1 cellular context compared by ENCODE assay signal in the genomic region with DNA sequence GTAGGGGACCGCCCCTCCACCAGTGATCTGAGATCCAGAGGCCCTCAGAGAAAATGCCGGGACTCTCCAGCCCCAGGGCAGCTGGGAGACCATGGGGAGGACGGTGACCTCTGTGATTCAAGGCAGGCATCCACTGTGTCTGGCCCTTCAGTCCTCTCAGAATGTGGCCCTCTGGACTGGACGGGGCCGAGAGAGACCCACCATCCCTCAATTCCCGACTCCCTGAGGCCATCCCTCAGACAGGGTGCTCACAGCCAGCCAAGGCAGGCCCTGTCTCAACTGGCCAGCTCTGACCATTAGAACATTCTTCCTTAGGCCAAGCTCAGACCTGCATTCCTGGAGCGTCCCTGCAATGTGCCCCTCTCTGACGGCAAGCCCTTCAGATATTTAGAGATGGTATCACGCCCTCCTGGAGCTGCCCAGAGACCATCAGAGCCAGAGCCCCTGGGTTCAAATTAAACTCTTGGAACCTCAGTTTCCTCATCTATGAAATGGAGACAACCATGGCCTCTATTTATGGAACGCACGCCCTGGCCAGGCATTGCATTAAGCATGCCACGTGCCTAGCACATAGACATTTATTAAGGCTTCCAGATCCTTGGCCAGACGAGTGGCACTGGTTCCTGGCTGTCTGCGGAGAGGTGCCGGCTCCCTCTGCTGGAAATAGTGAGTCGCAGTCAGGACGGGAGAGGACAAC.
TF ChIP-seq lines count a peak whose summit lies in the region.

No MANE protein-coding gene starts in this region.

TF ChIP-seq in K562, 482 proteins besides CTCF, POLR2A, EP300 and RAD21 (continued from another document and continues in another):
- TF ChIP-seq, protein P1, sequence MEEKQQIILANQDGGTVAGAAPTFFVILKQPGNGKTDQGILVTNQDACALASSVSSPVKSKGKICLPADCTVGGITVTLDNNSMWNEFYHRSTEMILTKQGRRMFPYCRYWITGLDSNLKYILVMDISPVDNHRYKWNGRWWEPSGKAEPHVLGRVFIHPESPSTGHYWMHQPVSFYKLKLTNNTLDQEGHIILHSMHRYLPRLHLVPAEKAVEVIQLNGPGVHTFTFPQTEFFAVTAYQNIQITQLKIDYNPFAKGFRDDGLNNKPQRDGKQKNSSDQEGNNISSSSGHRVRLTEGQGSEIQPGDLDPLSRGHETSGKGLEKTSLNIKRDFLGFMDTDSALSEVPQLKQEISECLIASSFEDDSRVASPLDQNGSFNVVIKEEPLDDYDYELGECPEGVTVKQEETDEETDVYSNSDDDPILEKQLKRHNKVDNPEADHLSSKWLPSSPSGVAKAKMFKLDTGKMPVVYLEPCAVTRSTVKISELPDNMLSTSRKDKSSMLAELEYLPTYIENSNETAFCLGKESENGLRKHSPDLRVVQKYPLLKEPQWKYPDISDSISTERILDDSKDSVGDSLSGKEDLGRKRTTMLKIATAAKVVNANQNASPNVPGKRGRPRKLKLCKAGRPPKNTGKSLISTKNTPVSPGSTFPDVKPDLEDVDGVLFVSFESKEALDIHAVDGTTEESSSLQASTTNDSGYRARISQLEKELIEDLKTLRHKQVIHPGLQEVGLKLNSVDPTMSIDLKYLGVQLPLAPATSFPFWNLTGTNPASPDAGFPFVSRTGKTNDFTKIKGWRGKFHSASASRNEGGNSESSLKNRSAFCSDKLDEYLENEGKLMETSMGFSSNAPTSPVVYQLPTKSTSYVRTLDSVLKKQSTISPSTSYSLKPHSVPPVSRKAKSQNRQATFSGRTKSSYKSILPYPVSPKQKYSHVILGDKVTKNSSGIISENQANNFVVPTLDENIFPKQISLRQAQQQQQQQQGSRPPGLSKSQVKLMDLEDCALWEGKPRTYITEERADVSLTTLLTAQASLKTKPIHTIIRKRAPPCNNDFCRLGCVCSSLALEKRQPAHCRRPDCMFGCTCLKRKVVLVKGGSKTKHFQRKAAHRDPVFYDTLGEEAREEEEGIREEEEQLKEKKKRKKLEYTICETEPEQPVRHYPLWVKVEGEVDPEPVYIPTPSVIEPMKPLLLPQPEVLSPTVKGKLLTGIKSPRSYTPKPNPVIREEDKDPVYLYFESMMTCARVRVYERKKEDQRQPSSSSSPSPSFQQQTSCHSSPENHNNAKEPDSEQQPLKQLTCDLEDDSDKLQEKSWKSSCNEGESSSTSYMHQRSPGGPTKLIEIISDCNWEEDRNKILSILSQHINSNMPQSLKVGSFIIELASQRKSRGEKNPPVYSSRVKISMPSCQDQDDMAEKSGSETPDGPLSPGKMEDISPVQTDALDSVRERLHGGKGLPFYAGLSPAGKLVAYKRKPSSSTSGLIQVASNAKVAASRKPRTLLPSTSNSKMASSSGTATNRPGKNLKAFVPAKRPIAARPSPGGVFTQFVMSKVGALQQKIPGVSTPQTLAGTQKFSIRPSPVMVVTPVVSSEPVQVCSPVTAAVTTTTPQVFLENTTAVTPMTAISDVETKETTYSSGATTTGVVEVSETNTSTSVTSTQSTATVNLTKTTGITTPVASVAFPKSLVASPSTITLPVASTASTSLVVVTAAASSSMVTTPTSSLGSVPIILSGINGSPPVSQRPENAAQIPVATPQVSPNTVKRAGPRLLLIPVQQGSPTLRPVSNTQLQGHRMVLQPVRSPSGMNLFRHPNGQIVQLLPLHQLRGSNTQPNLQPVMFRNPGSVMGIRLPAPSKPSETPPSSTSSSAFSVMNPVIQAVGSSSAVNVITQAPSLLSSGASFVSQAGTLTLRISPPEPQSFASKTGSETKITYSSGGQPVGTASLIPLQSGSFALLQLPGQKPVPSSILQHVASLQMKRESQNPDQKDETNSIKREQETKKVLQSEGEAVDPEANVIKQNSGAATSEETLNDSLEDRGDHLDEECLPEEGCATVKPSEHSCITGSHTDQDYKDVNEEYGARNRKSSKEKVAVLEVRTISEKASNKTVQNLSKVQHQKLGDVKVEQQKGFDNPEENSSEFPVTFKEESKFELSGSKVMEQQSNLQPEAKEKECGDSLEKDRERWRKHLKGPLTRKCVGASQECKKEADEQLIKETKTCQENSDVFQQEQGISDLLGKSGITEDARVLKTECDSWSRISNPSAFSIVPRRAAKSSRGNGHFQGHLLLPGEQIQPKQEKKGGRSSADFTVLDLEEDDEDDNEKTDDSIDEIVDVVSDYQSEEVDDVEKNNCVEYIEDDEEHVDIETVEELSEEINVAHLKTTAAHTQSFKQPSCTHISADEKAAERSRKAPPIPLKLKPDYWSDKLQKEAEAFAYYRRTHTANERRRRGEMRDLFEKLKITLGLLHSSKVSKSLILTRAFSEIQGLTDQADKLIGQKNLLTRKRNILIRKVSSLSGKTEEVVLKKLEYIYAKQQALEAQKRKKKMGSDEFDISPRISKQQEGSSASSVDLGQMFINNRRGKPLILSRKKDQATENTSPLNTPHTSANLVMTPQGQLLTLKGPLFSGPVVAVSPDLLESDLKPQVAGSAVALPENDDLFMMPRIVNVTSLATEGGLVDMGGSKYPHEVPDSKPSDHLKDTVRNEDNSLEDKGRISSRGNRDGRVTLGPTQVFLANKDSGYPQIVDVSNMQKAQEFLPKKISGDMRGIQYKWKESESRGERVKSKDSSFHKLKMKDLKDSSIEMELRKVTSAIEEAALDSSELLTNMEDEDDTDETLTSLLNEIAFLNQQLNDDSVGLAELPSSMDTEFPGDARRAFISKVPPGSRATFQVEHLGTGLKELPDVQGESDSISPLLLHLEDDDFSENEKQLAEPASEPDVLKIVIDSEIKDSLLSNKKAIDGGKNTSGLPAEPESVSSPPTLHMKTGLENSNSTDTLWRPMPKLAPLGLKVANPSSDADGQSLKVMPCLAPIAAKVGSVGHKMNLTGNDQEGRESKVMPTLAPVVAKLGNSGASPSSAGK (IDR thresholded peaks at IDR 0.05): peak; percentile 91
- TF ChIP-seq, protein P2, sequence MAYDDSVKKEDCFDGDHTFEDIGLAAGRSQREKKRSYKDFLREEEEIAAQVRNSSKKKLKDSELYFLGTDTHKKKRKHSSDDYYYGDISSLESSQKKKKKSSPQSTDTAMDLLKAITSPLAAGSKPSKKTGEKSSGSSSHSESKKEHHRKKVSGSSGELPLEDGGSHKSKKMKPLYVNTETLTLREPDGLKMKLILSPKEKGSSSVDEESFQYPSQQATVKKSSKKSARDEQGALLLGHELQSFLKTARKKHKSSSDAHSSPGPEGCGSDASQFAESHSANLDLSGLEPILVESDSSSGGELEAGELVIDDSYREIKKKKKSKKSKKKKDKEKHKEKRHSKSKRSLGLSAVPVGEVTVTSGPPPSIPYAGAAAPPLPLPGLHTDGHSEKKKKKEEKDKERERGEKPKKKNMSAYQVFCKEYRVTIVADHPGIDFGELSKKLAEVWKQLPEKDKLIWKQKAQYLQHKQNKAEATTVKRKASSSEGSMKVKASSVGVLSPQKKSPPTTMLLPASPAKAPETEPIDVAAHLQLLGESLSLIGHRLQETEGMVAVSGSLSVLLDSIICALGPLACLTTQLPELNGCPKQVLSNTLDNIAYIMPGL (CRISPR knock-in tag; IDR thresholded peaks at IDR 0.05): 0 out of 2 replicates have a peak, but pooled peaks have one; percentile 24
- peak; percentile 28; the same call in 1 of the 2 replicates for TF ChIP-seq KLF6 (CRISPR knock-in tag; IDR thresholded peaks at IDR 0.05; ENCODE audit: borderline replicate concordance)
- TF ChIP-seq, protein P3, sequence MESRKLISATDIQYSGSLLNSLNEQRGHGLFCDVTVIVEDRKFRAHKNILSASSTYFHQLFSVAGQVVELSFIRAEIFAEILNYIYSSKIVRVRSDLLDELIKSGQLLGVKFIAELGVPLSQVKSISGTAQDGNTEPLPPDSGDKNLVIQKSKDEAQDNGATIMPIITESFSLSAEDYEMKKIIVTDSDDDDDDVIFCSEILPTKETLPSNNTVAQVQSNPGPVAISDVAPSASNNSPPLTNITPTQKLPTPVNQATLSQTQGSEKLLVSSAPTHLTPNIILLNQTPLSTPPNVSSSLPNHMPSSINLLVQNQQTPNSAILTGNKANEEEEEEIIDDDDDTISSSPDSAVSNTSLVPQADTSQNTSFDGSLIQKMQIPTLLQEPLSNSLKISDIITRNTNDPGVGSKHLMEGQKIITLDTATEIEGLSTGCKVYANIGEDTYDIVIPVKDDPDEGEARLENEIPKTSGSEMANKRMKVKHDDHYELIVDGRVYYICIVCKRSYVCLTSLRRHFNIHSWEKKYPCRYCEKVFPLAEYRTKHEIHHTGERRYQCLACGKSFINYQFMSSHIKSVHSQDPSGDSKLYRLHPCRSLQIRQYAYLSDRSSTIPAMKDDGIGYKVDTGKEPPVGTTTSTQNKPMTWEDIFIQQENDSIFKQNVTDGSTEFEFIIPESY (CRISPR knock-in tag; IDR thresholded peaks at IDR 0.05): peak; percentile 63
- TF ChIP-seq, protein P4, sequence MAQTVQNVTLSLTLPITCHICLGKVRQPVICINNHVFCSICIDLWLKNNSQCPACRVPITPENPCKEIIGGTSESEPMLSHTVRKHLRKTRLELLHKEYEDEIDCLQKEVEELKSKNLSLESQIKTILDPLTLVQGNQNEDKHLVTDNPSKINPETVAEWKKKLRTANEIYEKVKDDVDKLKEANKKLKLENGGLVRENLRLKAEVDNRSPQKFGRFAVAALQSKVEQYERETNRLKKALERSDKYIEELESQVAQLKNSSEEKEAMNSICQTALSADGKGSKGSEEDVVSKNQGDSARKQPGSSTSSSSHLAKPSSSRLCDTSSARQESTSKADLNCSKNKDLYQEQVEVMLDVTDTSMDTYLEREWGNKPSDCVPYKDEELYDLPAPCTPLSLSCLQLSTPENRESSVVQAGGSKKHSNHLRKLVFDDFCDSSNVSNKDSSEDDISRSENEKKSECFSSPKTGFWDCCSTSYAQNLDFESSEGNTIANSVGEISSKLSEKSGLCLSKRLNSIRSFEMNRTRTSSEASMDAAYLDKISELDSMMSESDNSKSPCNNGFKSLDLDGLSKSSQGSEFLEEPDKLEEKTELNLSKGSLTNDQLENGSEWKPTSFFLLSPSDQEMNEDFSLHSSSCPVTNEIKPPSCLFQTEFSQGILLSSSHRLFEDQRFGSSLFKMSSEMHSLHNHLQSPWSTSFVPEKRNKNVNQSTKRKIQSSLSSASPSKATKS (CRISPR knock-in tag; IDR thresholded peaks at IDR 0.05): no peak
- TF ChIP-seq STAG1 (CRISPR knock-in tag; IDR thresholded peaks at IDR 0.05; ENCODE audit: borderline replicate concordance): peak; percentile 95
- TF ChIP-seq ZNF263 (CRISPR knock-in tag; IDR thresholded peaks at IDR 0.05; ENCODE audit: borderline replicate concordance): 0 out of 2 replicates have a peak, but pooled peaks have one; percentile 50
- TF ChIP-seq ZNF121 (CRISPR knock-in tag; conservative IDR thresholded peaks at IDR 0.05): 0 out of 2 replicates have a peak, but pooled peaks have one; percentile 6
- no peak for TF ChIP-seq TAF9B (IDR thresholded peaks at IDR 0.05; ENCODE audit: partially characterized antibody)
- no peak for TF ChIP-seq PHB2 (IDR thresholded peaks at IDR 0.05; ENCODE audit: low read depth)
- TF ChIP-seq, protein P5, sequence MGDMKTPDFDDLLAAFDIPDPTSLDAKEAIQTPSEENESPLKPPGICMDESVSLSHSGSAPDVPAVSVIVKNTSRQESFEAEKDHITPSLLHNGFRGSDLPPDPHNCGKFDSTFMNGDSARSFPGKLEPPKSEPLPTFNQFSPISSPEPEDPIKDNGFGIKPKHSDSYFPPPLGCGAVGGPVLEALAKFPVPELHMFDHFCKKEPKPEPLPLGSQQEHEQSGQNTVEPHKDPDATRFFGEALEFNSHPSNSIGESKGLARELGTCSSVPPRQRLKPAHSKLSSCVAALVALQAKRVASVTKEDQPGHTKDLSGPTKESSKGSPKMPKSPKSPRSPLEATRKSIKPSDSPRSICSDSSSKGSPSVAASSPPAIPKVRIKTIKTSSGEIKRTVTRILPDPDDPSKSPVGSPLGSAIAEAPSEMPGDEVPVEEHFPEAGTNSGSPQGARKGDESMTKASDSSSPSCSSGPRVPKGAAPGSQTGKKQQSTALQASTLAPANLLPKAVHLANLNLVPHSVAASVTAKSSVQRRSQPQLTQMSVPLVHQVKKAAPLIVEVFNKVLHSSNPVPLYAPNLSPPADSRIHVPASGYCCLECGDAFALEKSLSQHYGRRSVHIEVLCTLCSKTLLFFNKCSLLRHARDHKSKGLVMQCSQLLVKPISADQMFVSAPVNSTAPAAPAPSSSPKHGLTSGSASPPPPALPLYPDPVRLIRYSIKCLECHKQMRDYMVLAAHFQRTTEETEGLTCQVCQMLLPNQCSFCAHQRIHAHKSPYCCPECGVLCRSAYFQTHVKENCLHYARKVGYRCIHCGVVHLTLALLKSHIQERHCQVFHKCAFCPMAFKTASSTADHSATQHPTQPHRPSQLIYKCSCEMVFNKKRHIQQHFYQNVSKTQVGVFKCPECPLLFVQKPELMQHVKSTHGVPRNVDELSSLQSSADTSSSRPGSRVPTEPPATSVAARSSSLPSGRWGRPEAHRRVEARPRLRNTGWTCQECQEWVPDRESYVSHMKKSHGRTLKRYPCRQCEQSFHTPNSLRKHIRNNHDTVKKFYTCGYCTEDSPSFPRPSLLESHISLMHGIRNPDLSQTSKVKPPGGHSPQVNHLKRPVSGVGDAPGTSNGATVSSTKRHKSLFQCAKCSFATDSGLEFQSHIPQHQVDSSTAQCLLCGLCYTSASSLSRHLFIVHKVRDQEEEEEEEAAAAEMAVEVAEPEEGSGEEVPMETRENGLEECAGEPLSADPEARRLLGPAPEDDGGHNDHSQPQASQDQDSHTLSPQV (IDR thresholded peaks at IDR 0.05): peak; percentile 58; the same call in 1 of the 2 replicates
- TF ChIP-seq, protein P6, sequence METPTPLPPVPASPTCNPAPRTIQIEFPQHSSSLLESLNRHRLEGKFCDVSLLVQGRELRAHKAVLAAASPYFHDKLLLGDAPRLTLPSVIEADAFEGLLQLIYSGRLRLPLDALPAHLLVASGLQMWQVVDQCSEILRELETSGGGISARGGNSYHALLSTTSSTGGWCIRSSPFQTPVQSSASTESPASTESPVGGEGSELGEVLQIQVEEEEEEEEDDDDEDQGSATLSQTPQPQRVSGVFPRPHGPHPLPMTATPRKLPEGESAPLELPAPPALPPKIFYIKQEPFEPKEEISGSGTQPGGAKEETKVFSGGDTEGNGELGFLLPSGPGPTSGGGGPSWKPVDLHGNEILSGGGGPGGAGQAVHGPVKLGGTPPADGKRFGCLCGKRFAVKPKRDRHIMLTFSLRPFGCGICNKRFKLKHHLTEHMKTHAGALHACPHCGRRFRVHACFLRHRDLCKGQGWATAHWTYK (CRISPR knock-in tag; IDR thresholded peaks at IDR 0.05): peak; percentile 76
- TF ChIP-seq, protein P7, sequence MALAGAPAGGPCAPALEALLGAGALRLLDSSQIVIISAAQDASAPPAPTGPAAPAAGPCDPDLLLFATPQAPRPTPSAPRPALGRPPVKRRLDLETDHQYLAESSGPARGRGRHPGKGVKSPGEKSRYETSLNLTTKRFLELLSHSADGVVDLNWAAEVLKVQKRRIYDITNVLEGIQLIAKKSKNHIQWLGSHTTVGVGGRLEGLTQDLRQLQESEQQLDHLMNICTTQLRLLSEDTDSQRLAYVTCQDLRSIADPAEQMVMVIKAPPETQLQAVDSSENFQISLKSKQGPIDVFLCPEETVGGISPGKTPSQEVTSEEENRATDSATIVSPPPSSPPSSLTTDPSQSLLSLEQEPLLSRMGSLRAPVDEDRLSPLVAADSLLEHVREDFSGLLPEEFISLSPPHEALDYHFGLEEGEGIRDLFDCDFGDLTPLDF (CRISPR knock-in tag; IDR thresholded peaks at IDR 0.05): peak; percentile 72; the same call in 1 of the 2 replicates
- 0 out of 2 replicates have a peak, but pooled peaks have one; percentile 45 for TF ChIP-seq ZKSCAN1 (IDR thresholded peaks at IDR 0.05; ENCODE audit: low read depth, low read length)
- TF ChIP-seq PRMT5 (CRISPR knock-in tag; IDR thresholded peaks at IDR 0.05): no peak; the same call in 1 of the 2 replicates
- TF ChIP-seq NFIC (IDR thresholded peaks at IDR 0.05): no peak
- TF ChIP-seq HIVEP1 (CRISPR knock-in tag; IDR thresholded peaks at IDR 0.05): 0 out of 2 replicates have a peak, but pooled peaks have one; percentile 31
- no peak for TF ChIP-seq KAT7 (CRISPR knock-in tag; IDR thresholded peaks at IDR 0.05; ENCODE audit: borderline replicate concordance)
- peak; percentile 68; the same call in 1 of the 2 replicates for TF ChIP-seq GABPB1 (CRISPR knock-in tag; IDR thresholded peaks at IDR 0.05)
- no peak for TF ChIP-seq LEF1 (IDR thresholded peaks at IDR 0.05)
- no peak for TF ChIP-seq CBFA2T2 (conservative IDR thresholded peaks at IDR 0.05)
